25 cellular contexts compared by ENCODE assay signal in genomic region chr4:94803181-94803580, GRCh38. TPM values are rescaled to one million over a fixed set of nuclear protein-coding genes. Genes with fewer than 3 reads are reported as not detected.
DNase-seq lines count a peak whose midpoint lies in the region; ATAC-seq and TF ChIP-seq lines count a peak whose summit lies in the region.
"Had no signal": no experiment of that assay in that cellular context is flagged by ENCODE, and none has a peak within 500 bp of the region (broad histone marks: within the 10 kb centered on the region; RNA-seq: fewer than 3 reads in every experiment).

No MANE protein-coding gene starts in this region.

- H3K9me3 ChIP-seq in HEK293 (ENCODE audit: control insufficient read depth, insufficient read depth, low read depth, low read length) (no peaks in the 10 kb centered on the region), SJCRH30 (replicated peaks) (no peaks in the 10 kb centered on the region)
- H3K9me3 ChIP-seq: breast epithelium, pancreas had no signal

- no peaks in the 10 kb centered on the region for H3K36me3 ChIP-seq in HEK293 (ENCODE audit: control insufficient read depth in 2 of 2, insufficient read depth in 1 of 2, low read length in 2 of 2)
- no peaks in the 10 kb centered on the region for H3K36me3 ChIP-seq in SJCRH30
- H3K36me3 ChIP-seq: breast epithelium, pancreas had no signal

- peaks cover 8% of the 10 kb centered on the region for H3K4me1 ChIP-seq in HEK293 (ENCODE audit: control insufficient read depth, insufficient read depth, low read length)
- H3K4me1 ChIP-seq in SJCRH30, result no peaks in the 10 kb centered on the region
- H3K4me1 ChIP-seq: breast epithelium, pancreas had no signal

- no peaks in the 10 kb centered on the region for H3K27me3 ChIP-seq in SJCRH30
- H3K27me3 ChIP-seq: breast epithelium, pancreas had no signal

- POLR2A ChIA-PET in HEK293 (lab: Yijun Ruan, JAX), result no interaction called here

- CTCF ChIA-PET in HEK293 (lab: Yijun Ruan, JAX), result no interaction called here

- ATAC-seq in SK-N-SH treated with all-trans-retinoic acid at 6 μM for 48 hours (no peak), HG02981 (IDR thresholded peaks at IDR 0.05; ENCODE audit: unreplicated experiment) (no peak)
- ATAC-seq: activated naive CD8-positive, alpha-beta T cell treated with anti-CD3 and anti-CD28 coated beads, Interleukin-2, amount 50 U/mL, for 24 hours; GM12878; left lobe of liver; pancreas; stimulated activated naive CD8-positive, alpha-beta T cell treated with anti-CD3 and anti-CD28 coated beads, Interleukin-15, amount 100 ng/mL, for 72 hours had no signal

- TF ChIP-seq CTCF in HEK293 (tag by site-specific recombination; IDR thresholded peaks at IDR 0.05), result no peak
- TF ChIP-seq CTCF in choroid plexus epithelial cell (conservative IDR thresholded peaks at IDR 0.05; ENCODE audit: low read depth, low read length), result no peak

- H3K4me3 ChIP-seq in HEK293 (ENCODE audit: low read depth, low read length) (no peak overlapping the region), SJCRH30 (no peak overlapping the region), choroid plexus epithelial cell (ENCODE audit: low read depth, low read length) (no peak overlapping the region)
- H3K4me3 ChIP-seq: breast epithelium, GM12878, pancreas, smooth muscle cell had no signal

- H3K27ac ChIP-seq in HEK293 (ENCODE audit: extremely low read depth, low read depth, low read length) (no peak overlapping the region), SJCRH30 (no peak overlapping the region)
- H3K27ac ChIP-seq: 22Rv1, breast epithelium, pancreas had no signal

- peak; percentile 24 for DNase-seq in A172 (ENCODE audit: low spot score)
- peak; percentile 29 to 50 for DNase-seq in SJCRH30
- peak; percentile 33 for DNase-seq in choroid plexus epithelial cell (ENCODE audit: low read depth)
- no peak for DNase-seq in NCI-H446 (lab: John Stamatoyannopoulos, UW)
- no peak for DNase-seq in HT-29 (ENCODE audit: low spot score)
- DNase-seq: activated CD4-positive, CD25-positive, alpha-beta regulatory T cell; activated naive CD8-positive, alpha-beta T cell treated with anti-CD3 and anti-CD28 coated beads, Interleukin-2, amount 50 U/mL, for 24 hours; activated T-cell treated with anti-CD3 and anti-CD28 coated beads, Interleukin-2, amount 50 U/mL, for 24 hours; CD4-positive, alpha-beta T cell; NCI-H1417 treated with DMSO at 0.1 percent for 48 hours; NCI-H2029 treated with DMSO at 0.1 percent for 48 hours; NCI-H345; pancreas; stimulated activated CD4-positive, alpha-beta T cell treated with anti-CD3 and anti-CD28 coated beads, Interleukin-1b, Interleukin-23, amount 100 ng/mL, for 48 hours; stimulated activated CD8-positive, alpha-beta memory T cell treated with anti-CD3 and anti-CD28 coated beads, Interleukin-4, amount 100 ng/mL, for 48 hours; stimulated activated naive CD8-positive, alpha-beta T cell treated with anti-CD3 and anti-CD28 coated beads, Interleukin-15, amount 100 ng/mL, for 72 hours had no signal

TF ChIP-seq in HEK293, 187 proteins besides CTCF, POLR2A, EP300 and RAD21 (continues in another document):
- TF ChIP-seq ZIC2 (tag by site-specific recombination; IDR thresholded peaks at IDR 0.05), result no peak
- no peak for TF ChIP-seq ZNF623 (tag by site-specific recombination; IDR thresholded peaks at IDR 0.05)
- TF ChIP-seq ZNF10 (tag by site-specific recombination; IDR thresholded peaks at IDR 0.05), result no peak
- no peak for TF ChIP-seq MZF1 (tag by site-specific recombination; IDR thresholded peaks at IDR 0.05; ENCODE audit: borderline replicate concordance)
- TF ChIP-seq HOXA7 (CRISPR knock-in tag; IDR thresholded peaks at IDR 0.05; ENCODE audit: borderline replicate concordance), result no peak
- TF ChIP-seq ZNF274 (IDR thresholded peaks at IDR 0.05; ENCODE audit: low read length), result no peak
- TF ChIP-seq ZNF274 (tag by site-specific recombination; IDR thresholded peaks at IDR 0.05; ENCODE audit: borderline replicate concordance), result no peak
- no peak for TF ChIP-seq AEBP2 (tag by site-specific recombination; IDR thresholded peaks at IDR 0.05; ENCODE audit: borderline replicate concordance)
- 0 out of 2 replicates have a peak, but pooled peaks have one; percentile 21 for TF ChIP-seq ZNF600 (tag by site-specific recombination; IDR thresholded peaks at IDR 0.05)
- no peak for TF ChIP-seq ZNF132 (tag by site-specific recombination; IDR thresholded peaks at IDR 0.05; ENCODE audit: borderline replicate concordance)
- TF ChIP-seq MEIS1 (CRISPR knock-in tag; IDR thresholded peaks at IDR 0.05; ENCODE audit: borderline replicate concordance), result no peak
- no peak for TF ChIP-seq ZNF138 (tag by site-specific recombination; IDR thresholded peaks at IDR 0.05; ENCODE audit: borderline replicate concordance)
- TF ChIP-seq ZNF830 (tag by site-specific recombination; IDR thresholded peaks at IDR 0.05; ENCODE audit: low read depth), result no peak
- no peak for TF ChIP-seq ZNF692 (tag by site-specific recombination; IDR thresholded peaks at IDR 0.05)

TF ChIP-seq in SK-N-SH treated with all-trans-retinoic acid at 6 μM for 48 hours, 23 proteins besides CTCF, POLR2A, EP300 and RAD21 (continues in another document):
- TF ChIP-seq CSDC2 (CRISPR knock-in tag; IDR thresholded peaks at IDR 0.05) (no peak), POU6F1 (CRISPR knock-in tag; IDR thresholded peaks at IDR 0.05; ENCODE audit: borderline replicate concordance, low read depth) (no peak), BACH2 (CRISPR knock-in tag; IDR thresholded peaks at IDR 0.05; ENCODE audit: borderline replicate concordance) (no peak), ZNF565 (CRISPR knock-in tag; conservative IDR thresholded peaks at IDR 0.05; ENCODE audit: low read depth) (no peak), ARNTL (CRISPR knock-in tag; IDR thresholded peaks at IDR 0.05; ENCODE audit: borderline replicate concordance, low read depth) (no peak), ZC3H10 (CRISPR knock-in tag; IDR thresholded peaks at IDR 0.05) (no peak), ESRRG (CRISPR knock-in tag; IDR thresholded peaks at IDR 0.05) (no peak), ZNF70 (CRISPR knock-in tag; IDR thresholded peaks at IDR 0.05) (no peak), ZFP30 (CRISPR knock-in tag; IDR thresholded peaks at IDR 0.05) (no peak), TOX (CRISPR knock-in tag; IDR thresholded peaks at IDR 0.05; ENCODE audit: borderline replicate concordance) (no peak), SNAI2 (CRISPR knock-in tag; IDR thresholded peaks at IDR 0.05) (no peak), RARB (CRISPR knock-in tag; IDR thresholded peaks at IDR 0.05) (no peak), TCF4 (CRISPR knock-in tag; IDR thresholded peaks at IDR 0.05; ENCODE audit: borderline replicate concordance) (no peak)
- TF ChIP-seq, protein P1, sequence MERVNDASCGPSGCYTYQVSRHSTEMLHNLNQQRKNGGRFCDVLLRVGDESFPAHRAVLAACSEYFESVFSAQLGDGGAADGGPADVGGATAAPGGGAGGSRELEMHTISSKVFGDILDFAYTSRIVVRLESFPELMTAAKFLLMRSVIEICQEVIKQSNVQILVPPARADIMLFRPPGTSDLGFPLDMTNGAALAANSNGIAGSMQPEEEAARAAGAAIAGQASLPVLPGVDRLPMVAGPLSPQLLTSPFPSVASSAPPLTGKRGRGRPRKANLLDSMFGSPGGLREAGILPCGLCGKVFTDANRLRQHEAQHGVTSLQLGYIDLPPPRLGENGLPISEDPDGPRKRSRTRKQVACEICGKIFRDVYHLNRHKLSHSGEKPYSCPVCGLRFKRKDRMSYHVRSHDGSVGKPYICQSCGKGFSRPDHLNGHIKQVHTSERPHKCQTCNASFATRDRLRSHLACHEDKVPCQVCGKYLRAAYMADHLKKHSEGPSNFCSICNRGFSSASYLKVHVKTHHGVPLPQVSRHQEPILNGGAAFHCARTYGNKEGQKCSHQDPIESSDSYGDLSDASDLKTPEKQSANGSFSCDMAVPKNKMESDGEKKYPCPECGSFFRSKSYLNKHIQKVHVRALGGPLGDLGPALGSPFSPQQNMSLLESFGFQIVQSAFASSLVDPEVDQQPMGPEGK (CRISPR knock-in tag; IDR thresholded peaks at IDR 0.05; ENCODE audit: borderline replicate concordance), result no peak
- TF ChIP-seq, protein P2, sequence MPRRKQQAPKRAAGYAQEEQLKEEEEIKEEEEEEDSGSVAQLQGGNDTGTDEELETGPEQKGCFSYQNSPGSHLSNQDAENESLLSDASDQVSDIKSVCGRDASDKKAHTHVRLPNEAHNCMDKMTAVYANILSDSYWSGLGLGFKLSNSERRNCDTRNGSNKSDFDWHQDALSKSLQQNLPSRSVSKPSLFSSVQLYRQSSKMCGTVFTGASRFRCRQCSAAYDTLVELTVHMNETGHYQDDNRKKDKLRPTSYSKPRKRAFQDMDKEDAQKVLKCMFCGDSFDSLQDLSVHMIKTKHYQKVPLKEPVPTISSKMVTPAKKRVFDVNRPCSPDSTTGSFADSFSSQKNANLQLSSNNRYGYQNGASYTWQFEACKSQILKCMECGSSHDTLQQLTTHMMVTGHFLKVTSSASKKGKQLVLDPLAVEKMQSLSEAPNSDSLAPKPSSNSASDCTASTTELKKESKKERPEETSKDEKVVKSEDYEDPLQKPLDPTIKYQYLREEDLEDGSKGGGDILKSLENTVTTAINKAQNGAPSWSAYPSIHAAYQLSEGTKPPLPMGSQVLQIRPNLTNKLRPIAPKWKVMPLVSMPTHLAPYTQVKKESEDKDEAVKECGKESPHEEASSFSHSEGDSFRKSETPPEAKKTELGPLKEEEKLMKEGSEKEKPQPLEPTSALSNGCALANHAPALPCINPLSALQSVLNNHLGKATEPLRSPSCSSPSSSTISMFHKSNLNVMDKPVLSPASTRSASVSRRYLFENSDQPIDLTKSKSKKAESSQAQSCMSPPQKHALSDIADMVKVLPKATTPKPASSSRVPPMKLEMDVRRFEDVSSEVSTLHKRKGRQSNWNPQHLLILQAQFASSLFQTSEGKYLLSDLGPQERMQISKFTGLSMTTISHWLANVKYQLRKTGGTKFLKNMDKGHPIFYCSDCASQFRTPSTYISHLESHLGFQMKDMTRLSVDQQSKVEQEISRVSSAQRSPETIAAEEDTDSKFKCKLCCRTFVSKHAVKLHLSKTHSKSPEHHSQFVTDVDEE (CRISPR knock-in tag; IDR thresholded peaks at IDR 0.05), result no peak

RNA-seq across cellular contexts. Expression of gene BMPR1B, which starts 45.4 kb away (rescaled TPM):
- total RNA-seq in A172 (2014; rRNA removed; shearing (Covaris generic)), result 0.05 TPM in 1 of 2 replicates, not detected in the other
- 4.8 and 4.9 TPM in 2 replicates for total RNA-seq in SJCRH30 (2014; rRNA removed; shearing (Covaris generic))
- total RNA-seq in HT-29 (2014; rRNA removed; shearing (Covaris generic)), result 0.03 TPM in 1 of 2 replicates, not detected in the other
- total RNA-seq: CD4-positive, alpha-beta T cell; GM12878; T-helper 1 cell treated with Interleukin-12 subunit alpha and Interleukin-12 subunit beta and Interleukin-4 antibody, amounts not matched to agents 30 ng/mL and 1 ng/mL, for 36 hours had no signal

Comparison
In these comparisons a context has a peak if more than half of its experiments do, and no peak if none do; other contexts are left out.
1. DNase-seq: peak in A172 (single experiment), SJCRH30 (2 of 2) and choroid plexus epithelial cell (single experiment); none in NCI-H446 (0 of 2) and HT-29 (single experiment).